8 cellular contexts compared by ENCODE assay signal in the genomic region with DNA sequence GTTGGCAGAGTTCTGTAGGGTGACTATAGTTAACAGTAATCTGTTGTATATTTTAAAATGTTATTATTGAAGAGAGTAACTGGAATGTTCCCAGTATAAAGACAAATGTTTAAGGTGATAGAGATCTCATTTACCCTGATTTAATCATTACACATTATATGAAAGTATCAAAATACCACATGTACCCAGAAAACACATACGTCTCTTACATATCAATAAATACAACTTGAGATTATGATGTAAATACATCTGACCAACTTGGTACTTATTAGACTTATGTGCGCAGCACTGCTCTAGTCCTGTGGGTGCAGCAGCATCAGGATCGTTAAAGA. TPM values are rescaled to one million over a fixed set of nuclear protein-coding genes. Genes with fewer than 3 reads are reported as not detected.
A peak's percentile ranks its signal among the peaks of the same experiment; 100 is the strongest.
DNase-seq lines count a peak whose midpoint lies in the region; ATAC-seq, FAIRE-seq and TF ChIP-seq lines count a peak whose summit lies in the region.

No MANE protein-coding gene starts in this region.

- H3K27me3 ChIP-seq in Panc1 (ENCODE audit: control insufficient read depth, insufficient read depth, low read length): no peaks in the 10 kb centered on the region
- no peaks in the 10 kb centered on the region for H3K27me3 ChIP-seq in ovary

- H3K36me3 ChIP-seq in Panc1 (ENCODE audit: control insufficient read depth, insufficient read depth, low read length) (peaks cover 14% of the 10 kb centered on the region), ovary (no peaks in the 10 kb centered on the region)

- CTCF ChIA-PET in Calu3 (lab: Charles Lee) (interaction anchor here (1.0 kb wide), 1 partner anchor 14 kb away, joined by 4 read pairs; no protein-coding TSS in a partner anchor), Panc1 (lab: Charles Lee) (no interaction called here)

- H3K36me3 Mint-ChIP-seq in Calu3 (ENCODE audit: insufficient read depth, unreplicated experiment): peaks cover 38% of the 10 kb centered on the region

- no peaks in the 10 kb centered on the region for H3K4me1 Mint-ChIP-seq in Calu3 (ENCODE audit: low read depth, unreplicated experiment)

- intact Hi-C loops in Calu3 (cut with micrococcal nuclease; ENCODE audit: unreplicated experiment): no loop called here
- intact Hi-C loops in Panc1 (cut with micrococcal nuclease; ENCODE audit: unreplicated experiment): no loop called here
- intact Hi-C loops in ovary (cut with DNase I): no loop called here
- intact Hi-C loops in posterior cingulate gyrus (cut with DNase I): loop anchor here (5.0 to 10.0 kb wide), 2 partner anchors 66 to 176 kb away; partner anchors contain the start of genes ERRFI1 and PER3

- no peaks in the 10 kb centered on the region for H3K9me3 ChIP-seq in Panc1 (ENCODE audit: control insufficient read depth, insufficient read depth, low read depth, low read length)
- H3K9me3 ChIP-seq in ovary: no peaks in the 10 kb centered on the region

- in situ Hi-C loops in Panc1 (cut with HindIII; ENCODE audit: low pct_unique_long_range_greater_than_20kb, low sequenced_read_pairs): no loop called here

- H3K4me1 ChIP-seq in Panc1 (ENCODE audit: control insufficient read depth, insufficient read depth, low read length) (peaks cover 19% of the 10 kb centered on the region), ovary (ENCODE audit: insufficient read depth) (peaks cover 2% of the 10 kb centered on the region)

- no peak for TF ChIP-seq EP300 in ovary (IDR thresholded peaks at IDR 0.05)

- H3K4me3 Mint-ChIP-seq in Calu3 (ENCODE audit: low read depth, unreplicated experiment): peak overlapping the region; percentile 99

- H3K27ac Mint-ChIP-seq in Calu3 (ENCODE audit: unreplicated experiment): peak overlapping the region; percentile 95

- no peak for TF ChIP-seq POLR2A in ovary (IDR thresholded peaks at IDR 0.05)
- no peak for TF ChIP-seq POLR2A in GM12891 (IDR thresholded peaks at IDR 0.05; ENCODE audit: low read depth, low read length)

- H3K4me3 ChIP-seq in Panc1 (ENCODE audit: low read depth in 2 of 2, low read length in 2 of 2) (peak overlapping the region; percentile 87 to 96), epithelial cell of proximal tubule (ENCODE audit: low read depth, low read length) (peak overlapping the region; percentile 67), ovary (peak overlapping the region; percentile 89)

- H3K27ac ChIP-seq in Panc1 (ENCODE audit: low read length) (peak overlapping the region; percentile 93), ovary (peak overlapping the region; percentile 35 to 91)

- H3K27me3 Mint-ChIP-seq in Calu3 (ENCODE audit: unreplicated experiment): no peaks in the 10 kb centered on the region

- TF ChIP-seq CTCF in Calu3 (IDR thresholded peaks at IDR 0.05; ENCODE audit: unreplicated experiment) (no peak), Panc1 (IDR thresholded peaks at IDR 0.05) (no peak), epithelial cell of proximal tubule (conservative IDR thresholded peaks at IDR 0.05; ENCODE audit: low read depth, low read length) (no peak), ovary (IDR thresholded peaks at IDR 0.05) (no peak)

- H3K9me3 Mint-ChIP-seq in Calu3 (ENCODE audit: low read depth, unreplicated experiment): no peaks in the 10 kb centered on the region

- no peak for ATAC-seq in Panc1
- no peak for ATAC-seq in HG02973 (IDR thresholded peaks at IDR 0.05; ENCODE audit: unreplicated experiment)

- TSS peak; percentile 98 for BruUV-seq in Calu3 (replicated peaks; lab: Mats Ljungman, UMichigan)
- BruUV-seq in Panc1 (replicated peaks; lab: Mats Ljungman, UMichigan): TSS peak; percentile 99

- WGBS in ovary, 3 donors: 0 to 1% (median 0%) methylated on average over 3 of the region's 3 CpGs

- DNase-seq in Calu3 (no peak), Panc1 (ENCODE audit: low read depth, low spot score) (no peak), epithelial cell of proximal tubule (ENCODE audit: low read depth) (no peak), ovary (no peak), HUDEP-2 (lab: John Stamatoyannopoulos, UW; ENCODE audit: unreplicated experiment in 76 of 76) (no peak), GM12891 (ENCODE audit: insufficient read length, low spot score) (no peak), posterior cingulate gyrus (no peak)

- no peak for FAIRE-seq in GM12891 (lab: Jason Lieb, UNC)

- POLR2A ChIA-PET in Panc1 (lab: Charles Lee): interaction anchor here (0.6 kb wide), 2 partner anchors 373 to 408 kb away, joined by 6 to 7 read pairs; no protein-coding TSS in a partner anchor

TF ChIP-seq in GM12891, 5 proteins besides CTCF, POLR2A, EP300 and RAD21:
- TF ChIP-seq PAX5 (IDR thresholded peaks at IDR 0.05; ENCODE audit: insufficient read depth, low read length, severe bottlenecking): no peak
- no peak for TF ChIP-seq TAF1 (IDR thresholded peaks at IDR 0.05; ENCODE audit: low read depth, low read length)
- no peak for TF ChIP-seq POLR2AphosphoS5 (IDR thresholded peaks at IDR 0.05; ENCODE audit: low read depth, low read length)
- no peak for TF ChIP-seq SPI1 (IDR thresholded peaks at IDR 0.05; ENCODE audit: low read depth, low read length)
- no peak for TF ChIP-seq POU2F2 (IDR thresholded peaks at IDR 0.05; ENCODE audit: low read depth, low read length)

RNA-seq across cellular contexts. Expression of gene PARK7, which starts 0.7 kb away (rescaled TPM):
- total RNA-seq in Calu3 (2022) (207 and 209 TPM in 2 replicates), Panc1 (2021; ENCODE audit: unreplicated experiment) (448 TPM), epithelial cell of proximal tubule (282 and 327 TPM in 2 replicates), ovary (100 to 1,000 TPM; 159 to 266 (median 248) TPM)
- polyA plus RNA-seq in Panc1 (2012; ENCODE audit: insufficient read length): 436 TPM
- 100 to 1,000 TPM; 241 to 438 TPM for polyA plus RNA-seq in ovary
- 566 TPM for polyA plus RNA-seq in GM12891 (2012; ENCODE audit: low read depth, missing spikeins)

RNA-seq across cellular contexts. Expression of gene TNFRSF9, which starts 20.2 kb away (rescaled TPM):
- 0.42 and 0.44 TPM in 2 replicates for total RNA-seq in Calu3 (2022)
- 0.23 TPM for total RNA-seq in Panc1 (2021; ENCODE audit: unreplicated experiment)
- 0.35 TPM for polyA plus RNA-seq in Panc1 (2012; ENCODE audit: insufficient read length)
- 0.69 and 1.4 TPM in 2 replicates for total RNA-seq in epithelial cell of proximal tubule
- total RNA-seq in ovary: under 1 TPM in 1 of 7 donors, not detected in 6; 0.08 TPM
- under 1 TPM; 0.05 to 0.10 TPM for polyA plus RNA-seq in ovary
- polyA plus RNA-seq in GM12891 (2012; ENCODE audit: low read depth, missing spikeins): 3.9 TPM
